In the genomic region with DNA sequence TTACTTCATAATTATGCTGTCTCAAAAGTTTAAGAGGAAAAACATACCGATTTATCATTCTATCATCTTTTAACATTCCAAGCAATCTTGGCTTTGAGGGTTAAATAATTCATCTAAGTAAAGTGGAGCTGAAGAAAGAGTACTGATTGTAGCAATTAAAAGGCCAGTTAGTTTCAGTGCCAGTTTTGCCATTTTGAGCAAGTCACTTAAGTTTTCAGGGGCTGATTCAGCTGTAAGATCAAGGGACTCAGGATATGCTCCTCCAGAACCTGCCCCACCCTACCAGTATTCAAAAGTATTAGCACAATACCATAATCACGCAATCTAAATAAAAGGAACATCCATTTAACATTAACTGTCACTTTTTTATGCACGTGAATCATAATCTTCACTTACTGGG, we compare ENCODE assay signal across 8 cellular contexts. TPM values are rescaled to one million over a fixed set of nuclear protein-coding genes. Genes with fewer than 3 reads are reported as not detected.
DNase-seq lines count a peak whose midpoint lies in the region; ATAC-seq and TF ChIP-seq lines count a peak whose summit lies in the region.

No MANE protein-coding gene starts in this region.

- H2AFZ ChIP-seq in OCI-LY1 (ENCODE audit: low read length) (no peak overlapping the region), trophoblast cell (ENCODE audit: insufficient read depth, low read length, poor library complexity) (no peak overlapping the region)

- WGBS in ectodermal cell, 2 experiments, result 43 to 81% methylated on average over 2 to 3 of the region's 3 CpGs
- WGBS in trophoblast cell (ENCODE audit: extremely low coverage, insufficient coverage, insufficient read length), result no CpG with 5 or more reads among the region's 3 CpGs

- no peaks in the 10 kb centered on the region for H3K9me2 ChIP-seq in OCI-LY1 (ENCODE audit: low read depth, low read length)

- H3K36me3 ChIP-seq in OCI-LY1 (ENCODE audit: insufficient read depth, low read length) (peaks cover 41% of the 10 kb centered on the region), ectodermal cell (ENCODE audit: control insufficient read depth, insufficient read depth, low read length) (no peaks in the 10 kb centered on the region), trophoblast cell (ENCODE audit: control insufficient read depth in 1 of 2, insufficient read depth in 2 of 2, low read length in 2 of 2) (peaks cover 2 to 7% of the 10 kb centered on the region in 2 experiments)

- TF ChIP-seq CTCF in OCI-LY1 (IDR thresholded peaks at IDR 0.05; ENCODE audit: low read length), result no peak

- peak overlapping the region; percentile 97 for H3K4ac ChIP-seq in trophoblast cell (ENCODE audit: low read depth, low read length)

- H4K12ac ChIP-seq in trophoblast cell (ENCODE audit: low read depth, low read length), result no peak overlapping the region

- H3K4me2 ChIP-seq in OCI-LY1 (ENCODE audit: low read length) (peak overlapping the region; percentile 78), trophoblast cell (ENCODE audit: low read length) (peak overlapping the region; percentile 48)

- H3K27me3 ChIP-seq in OCI-LY1 (ENCODE audit: insufficient read depth, low read length), result no peaks in the 10 kb centered on the region
- H3K27me3 ChIP-seq in ectodermal cell (ENCODE audit: control insufficient read depth, insufficient read depth, low read length, poor library complexity, severe bottlenecking), result no peaks in the 10 kb centered on the region
- no peaks in the 10 kb centered on the region for H3K27me3 ChIP-seq in trophoblast cell (ENCODE audit: insufficient read depth, low read length)

- no peak overlapping the region for H3K18ac ChIP-seq in trophoblast cell (ENCODE audit: low read length)

- DNase-seq in GM03348 (ENCODE audit: low spot score) (peak; percentile 7), trophoblast cell (no peak), middle frontal gyrus (ENCODE audit: extremely low spot score, low spot score) (no peak), nucleus accumbens (lab: John Stamatoyannopoulos, UW) (no peak)

- H3K14ac ChIP-seq in trophoblast cell (ENCODE audit: low read length), result no peak overlapping the region

- H3K79me2 ChIP-seq in OCI-LY1 (ENCODE audit: insufficient read depth, low read length) (peaks cover 60% of the 10 kb centered on the region), trophoblast cell (ENCODE audit: control insufficient read depth, insufficient read depth, low read length, poor library complexity) (peaks cover 19% of the 10 kb centered on the region)

- H4K20me1 ChIP-seq in OCI-LY1 (ENCODE audit: insufficient read depth, low read length), result no peaks in the 10 kb centered on the region

- H2BK12ac ChIP-seq in trophoblast cell (ENCODE audit: low read length), result no peak overlapping the region

- no peak overlapping the region for H2AK5ac ChIP-seq in trophoblast cell (ENCODE audit: low read length)

- H3K9me3 ChIP-seq in OCI-LY1 (ENCODE audit: low read length) (no peaks in the 10 kb centered on the region), ectodermal cell (ENCODE audit: control insufficient read depth, low read length) (no peaks in the 10 kb centered on the region), trophoblast cell (ENCODE audit: insufficient read depth, low read depth, low read length) (no peaks in the 10 kb centered on the region)

- H2BK5ac ChIP-seq in trophoblast cell (ENCODE audit: low read depth, low read length, poor library complexity), result no peak overlapping the region

- ATAC-seq in GM18868 (IDR thresholded peaks at IDR 0.05; ENCODE audit: unreplicated experiment) (no peak), GM21390 (IDR thresholded peaks at IDR 0.05; ENCODE audit: unreplicated experiment) (no peak)

- H3K79me1 ChIP-seq in trophoblast cell (ENCODE audit: low read length), result peaks cover 17% of the 10 kb centered on the region

- H3K27ac ChIP-seq in OCI-LY1 (ENCODE audit: low read depth, low read length, poor library complexity, severe bottlenecking) (peak overlapping the region; percentile 47), ectodermal cell (ENCODE audit: insufficient read depth, low read depth, low read length, poor library complexity, severe bottlenecking) (no peak overlapping the region), trophoblast cell (ENCODE audit: low read depth, low read length) (no peak overlapping the region)

- H4K91ac ChIP-seq in trophoblast cell (ENCODE audit: low read depth, low read length), result no peak overlapping the region

- peak overlapping the region; percentile 94 for H3K9ac ChIP-seq in OCI-LY1 (ENCODE audit: low read length)
- H3K9ac ChIP-seq in trophoblast cell (ENCODE audit: low read length), result no peak overlapping the region

- H3K4me3 ChIP-seq in OCI-LY1 (ENCODE audit: low read depth, low read length, poor library complexity, severe bottlenecking) (peak overlapping the region; percentile 95), ectodermal cell (ENCODE audit: insufficient read depth, low read depth, low read length) (peak overlapping the region; percentile 99), trophoblast cell (ENCODE audit: low read depth, low read length) (no peak overlapping the region)

- H3K23ac ChIP-seq in trophoblast cell (ENCODE audit: low read length), result no peak overlapping the region

- H3F3A ChIP-seq in OCI-LY1 (ENCODE audit: insufficient read depth, low read length), result no peaks in the 10 kb centered on the region

- no peak overlapping the region for H2BK120ac ChIP-seq in trophoblast cell (ENCODE audit: insufficient read depth, low read length, poor library complexity)

- H4K8ac ChIP-seq in trophoblast cell (ENCODE audit: low read depth, low read length), result no peak overlapping the region

- H3K4me1 ChIP-seq in OCI-LY1 (ENCODE audit: insufficient read depth, low read length, severe bottlenecking) (peaks cover 39% of the 10 kb centered on the region), ectodermal cell (ENCODE audit: control insufficient read depth, insufficient read depth, low read length) (peaks cover 11% of the 10 kb centered on the region), trophoblast cell (ENCODE audit: control insufficient read depth in 1 of 2, insufficient read depth in 2 of 2, low read length in 2 of 2) (peaks cover 0 to 2% of the 10 kb centered on the region in 2 experiments)

RNA-seq across cellular contexts. Expression of gene SS18, which starts 1.9 kb away (rescaled TPM):
- 103 TPM for polyA plus RNA-seq in ectodermal cell (2013, experiment 1 of 4)
- 99.1 TPM for polyA plus RNA-seq in ectodermal cell (2013, experiment 2 of 4)
- polyA plus RNA-seq in ectodermal cell (2013, experiment 3 of 4), result 75.9 TPM
- polyA plus RNA-seq in ectodermal cell (2013, experiment 4 of 4), result 82.0 TPM
- polyA plus RNA-seq in trophoblast cell (2013), result 86.9 and 90.0 TPM in 2 replicates

RNA-seq across cellular contexts. Expression of gene PSMA8, which starts 45.2 kb away (rescaled TPM):
- not detected for polyA plus RNA-seq in ectodermal cell (2013, experiment 1 of 4)
- not detected for polyA plus RNA-seq in ectodermal cell (2013, experiment 2 of 4)
- not detected for polyA plus RNA-seq in ectodermal cell (2013, experiment 3 of 4)
- polyA plus RNA-seq in ectodermal cell (2013, experiment 4 of 4), result not detected
- not detected in 2 replicates for polyA plus RNA-seq in trophoblast cell (2013)
